Comparison of ENCODE assay signal across 1 cellular context in genomic region chr12:70271025-70271424, GRCh38.
TF ChIP-seq lines count a peak whose summit lies in the region.

No MANE protein-coding gene starts in this region.

TF ChIP-seq in HEK293, 187 proteins besides CTCF, POLR2A, EP300 and RAD21 (continued from another document):
- TF ChIP-seq ZSCAN4 (tag by site-specific recombination; IDR thresholded peaks at IDR 0.05), result no peak
- no peak for TF ChIP-seq GLIS1 (tag by site-specific recombination; IDR thresholded peaks at IDR 0.05)
- TF ChIP-seq PRDM6 (tag by site-specific recombination; IDR thresholded peaks at IDR 0.05), result peak; percentile 77
- no peak for TF ChIP-seq ZNF426 (tag by site-specific recombination; IDR thresholded peaks at IDR 0.05)
- TF ChIP-seq IKZF3 (tag by site-specific recombination; IDR thresholded peaks at IDR 0.05), result 0 out of 2 replicates have a peak, but pooled peaks have one; percentile 32
- TF ChIP-seq ZBTB7A (tag by site-specific recombination; IDR thresholded peaks at IDR 0.05; ENCODE audit: low read depth), result no peak
- TF ChIP-seq ZNF292 (tag by site-specific recombination; IDR thresholded peaks at IDR 0.05; ENCODE audit: borderline replicate concordance, low read depth), result no peak
- peak; percentile 41; the same call in 1 of the 2 replicates for TF ChIP-seq ZNF558 (tag by site-specific recombination; IDR thresholded peaks at IDR 0.05)
